In the genomic region with DNA sequence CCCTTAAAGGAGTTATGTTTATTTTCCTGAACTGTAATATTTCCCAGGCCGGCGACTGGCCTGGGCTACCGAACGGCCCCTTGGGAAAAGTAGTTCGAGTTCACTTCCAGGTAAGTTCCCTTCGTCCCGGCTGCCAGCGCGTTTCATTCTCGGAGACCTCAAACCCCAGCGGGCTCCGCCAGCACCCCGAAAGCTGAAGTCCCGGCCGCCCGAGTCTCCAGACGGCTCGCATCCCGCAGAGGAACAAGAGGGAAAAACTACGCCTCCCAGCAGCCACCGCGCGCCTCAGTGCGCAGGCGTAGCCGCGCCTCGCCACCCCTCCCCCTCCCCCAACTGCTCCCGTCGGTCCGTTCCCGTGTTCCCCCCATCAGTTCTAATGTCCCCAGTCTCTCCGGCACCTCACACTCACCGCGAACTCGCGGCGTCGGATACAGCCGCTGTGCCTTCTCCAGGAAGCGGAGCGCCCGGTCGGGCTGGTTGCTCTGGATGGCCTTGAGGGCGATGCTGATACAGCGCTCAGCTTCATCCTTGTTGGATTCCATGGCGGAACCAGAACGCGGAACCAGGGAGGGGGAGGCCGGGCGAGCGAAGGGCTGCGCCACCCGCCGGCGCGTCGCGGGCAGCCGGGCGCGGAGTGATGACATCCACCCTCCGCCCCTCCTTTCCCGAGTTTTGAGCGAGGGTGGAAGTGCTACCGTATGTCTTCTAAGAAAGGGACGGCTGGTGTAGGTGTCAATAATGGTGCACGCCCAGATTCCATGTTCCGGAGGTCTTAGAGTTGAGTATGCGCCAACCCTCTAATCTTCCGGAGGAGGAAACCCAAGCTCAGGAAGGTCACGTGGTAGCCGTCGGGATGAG, we compare ENCODE assay signal across 8 cellular contexts. TPM values are rescaled to one million over a fixed set of nuclear protein-coding genes. Genes with fewer than 3 reads are reported as not detected.
A peak's percentile ranks its signal among the peaks of the same experiment; 100 is the strongest.
DNase-seq lines count a peak whose midpoint lies in the region; ATAC-seq and TF ChIP-seq lines count a peak whose summit lies in the region.

Gene DNAJB12, minus strand, starts transcription at position 564 of the 858 bp plus-strand sequence. Its CDS starts 22 bp downstream, at position 542.

- peak within 1 kb of the TSS; percentile 91 for H3K4me2 ChIP-seq in hepatocyte

- TF ChIP-seq CTCF in hepatocyte (IDR thresholded peaks at IDR 0.05; ENCODE audit: poor library complexity) (no peak), vagina (IDR thresholded peaks at IDR 0.05) (no peak)

- H3K27me3 ChIP-seq in hepatocyte = no peaks in the 10 kb centered on the region
- H3K27me3 ChIP-seq in rectal smooth muscle tissue (ENCODE audit: control insufficient read depth, insufficient read depth, low read length) = no peaks in the 10 kb centered on the region
- no peaks in the 10 kb centered on the region for H3K27me3 ChIP-seq in vagina

- H3K9me3 ChIP-seq in hepatocyte (ENCODE audit: low read depth) = no peaks in the 10 kb centered on the region
- H3K9me3 ChIP-seq in vagina = no peaks in the 10 kb centered on the region

- peak within 1 kb of the TSS; percentile 88 for H3K4me3 ChIP-seq in hepatocyte
- peak within 1 kb of the TSS; percentile 97 for H3K4me3 ChIP-seq in rectal smooth muscle tissue (ENCODE audit: low read length)
- H3K4me3 ChIP-seq in vagina = peak within 1 kb of the TSS; percentile 63 to 89

- H3K9ac ChIP-seq in rectal smooth muscle tissue (ENCODE audit: low read length) = peak within 1 kb of the TSS; percentile 87

- peaks cover 17% of the 10 kb centered on the region for H4K20me1 ChIP-seq in hepatocyte (ENCODE audit: insufficient read depth, poor library complexity, severe bottlenecking)

- DNase-seq in NCI-H2081 treated with DMSO at 0.1 percent for 48 hours (lab: John Stamatoyannopoulos, UW) (peak; percentile 49), T1000 (lab: John Stamatoyannopoulos, UW) (peak; percentile 92), astrocyte of the hippocampus (ENCODE audit: low read depth, low spot score) (peak; percentile 98), hepatocyte (ENCODE audit: low spot score) (peak; percentile 96), vagina (ENCODE audit: extremely low spot score in 2 of 2) (peak in 1 of 2 donors; percentile 95)

- H3K36me3 ChIP-seq in hepatocyte (replicated peaks; ENCODE audit: insufficient read depth, low read depth) (no peaks in the 10 kb centered on the region), rectal smooth muscle tissue (ENCODE audit: control insufficient read depth, insufficient read depth, low read length) (peaks cover 2% of the 10 kb centered on the region), vagina (no peaks in the 10 kb centered on the region)

- WGBS in hepatocyte (ENCODE audit: low lambda C conversion rate, missing lambda C conversion rate) = under 1% methylated on average over 72 of the region's 74 CpGs

- H3K9me2 ChIP-seq in hepatocyte (replicated peaks; ENCODE audit: insufficient read depth) = no peaks in the 10 kb centered on the region

- H3K27ac ChIP-seq in hepatocyte (peak within 1 kb of the TSS; percentile 99), rectal smooth muscle tissue (ENCODE audit: low read depth, low read length) (peak within 1 kb of the TSS; percentile 99), vagina (peak within 1 kb of the TSS; percentile 97)

- intact Hi-C loops in vagina (cut with DNase I) = no loop called here

- H3K79me2 ChIP-seq in hepatocyte = peaks cover 44% of the 10 kb centered on the region

- H3K4me1 ChIP-seq in hepatocyte (ENCODE audit: insufficient read depth) (peaks cover 16% of the 10 kb centered on the region), rectal smooth muscle tissue (ENCODE audit: control insufficient read depth, insufficient read depth, low read length) (peaks cover 8% of the 10 kb centered on the region), vagina (peaks cover 47% of the 10 kb centered on the region)

- H2AFZ ChIP-seq in hepatocyte = peak within 1 kb of the TSS; percentile 95

- peak; percentile 68 for ATAC-seq in GM18517 (IDR thresholded peaks at IDR 0.05; ENCODE audit: unreplicated experiment)
- ATAC-seq in HG03039 (IDR thresholded peaks at IDR 0.05; ENCODE audit: unreplicated experiment) = peak; percentile 65

- TF ChIP-seq POLR2A in vagina (IDR thresholded peaks at IDR 0.05) = peak in 1 of 2 donors; percentile 50

RNA-seq across cellular contexts. Expression of gene DNAJB12, which starts in this region (rescaled TPM):
- total RNA-seq in hepatocyte (31.0 and 33.5 TPM in 2 replicates), vagina (29.7 TPM)
- 40.3 and 41.5 TPM in 2 replicates for polyA plus RNA-seq in hepatocyte
